ENCODE assay signal across 8 cellular contexts in the genomic region with DNA sequence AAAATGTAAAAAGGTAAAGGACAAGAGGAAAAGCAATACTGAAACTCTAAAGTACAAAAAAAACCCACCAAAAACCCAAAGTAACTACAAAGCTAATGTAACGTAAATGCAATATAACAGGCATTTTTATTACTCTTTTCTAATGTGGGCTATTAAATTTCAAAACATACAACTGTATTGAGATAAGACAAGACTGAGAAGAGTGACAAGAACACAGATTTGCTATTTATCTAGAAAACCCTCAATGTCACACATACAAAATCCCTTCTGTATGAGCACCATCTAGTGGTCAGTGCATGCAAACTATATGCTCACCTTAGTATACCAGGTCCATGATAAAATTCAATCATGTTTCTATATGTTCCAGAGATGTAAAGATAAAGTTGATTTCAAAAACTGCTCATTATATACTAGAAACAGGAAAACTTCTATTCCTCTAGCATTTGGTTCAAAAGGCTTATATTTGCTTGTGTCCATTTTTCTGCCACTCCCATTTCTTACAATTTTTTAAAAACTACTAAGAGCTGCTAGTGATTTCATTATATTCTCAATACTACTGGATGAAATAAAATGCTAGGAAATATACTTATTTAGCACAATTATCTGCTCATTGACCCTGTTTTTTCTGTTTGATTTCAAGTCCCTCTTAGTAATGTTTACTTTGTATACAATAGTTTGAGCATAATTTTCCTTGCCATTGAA.
DNase-seq lines count a peak whose midpoint lies in the region; ATAC-seq lines count a peak whose summit lies in the region.

No MANE protein-coding gene starts in this region.

- DNase-seq in D341Med (ENCODE audit: low spot score) (peak; percentile 55), MV-4-11 (lab: John Stamatoyannopoulos, UW) (peak; percentile 37), RPMI8226 (peak; percentile 63), dermis microvascular lymphatic vessel endothelial cell (ENCODE audit: low read depth in 2 of 2) (peak; percentile 60 to 70), medulla oblongata (ENCODE audit: extremely low spot score) (peak; percentile 85), HPDE6-E6E7 (ENCODE audit: extremely low spot score) (no peak)

- ATAC-seq in GM18909 (IDR thresholded peaks at IDR 0.05; ENCODE audit: poor library complexity, unreplicated experiment) (peak; percentile 59), GM19395 (IDR thresholded peaks at IDR 0.05; ENCODE audit: unreplicated experiment) (no peak)
